Comparison of ENCODE assay signal across 10 cellular contexts in genomic region chr17:73261952-73262675, GRCh38. TPM values are rescaled to one million over a fixed set of nuclear protein-coding genes. Genes with fewer than 3 reads are reported as not detected.
A peak's percentile ranks its signal among the peaks of the same experiment; 100 is the strongest.
DNase-seq lines count a peak whose midpoint lies in the region; ATAC-seq and TF ChIP-seq lines count a peak whose summit lies in the region.
"Had no signal": no experiment of that assay in that cellular context is flagged by ENCODE, and none has a peak within 500 bp of the region (broad histone marks: within the 10 kb centered on the region; RNA-seq: fewer than 3 reads in every experiment).

No MANE protein-coding gene starts in this region.

- no peak overlapping the region for H3K4me3 ChIP-seq in mesenchymal stem cell (ENCODE audit: insufficient read depth in 1 of 2, low read depth in 1 of 2, low read length in 2 of 2)

- no peak for TF ChIP-seq CTCF in type B pancreatic cell (conservative IDR thresholded peaks at IDR 0.05)

- peaks cover 14% of the 10 kb centered on the region for H3K4me1 ChIP-seq in mesenchymal stem cell (ENCODE audit: control insufficient read depth, insufficient read depth, low read depth, low read length)

- H4K91ac ChIP-seq in mesenchymal stem cell (ENCODE audit: low read length) = no peak overlapping the region

- H3K4me2 ChIP-seq in mesenchymal stem cell (ENCODE audit: low read length, poor library complexity, severe bottlenecking) = no peak overlapping the region

- no peak overlapping the region for H3K14ac ChIP-seq in mesenchymal stem cell (ENCODE audit: low read length in 2 of 2)

- H3K9ac ChIP-seq in mesenchymal stem cell (ENCODE audit: low read length) = no peak overlapping the region

- H2BK12ac ChIP-seq in mesenchymal stem cell (ENCODE audit: low read length in 2 of 2) = no peak overlapping the region

- peaks cover 31% of the 10 kb centered on the region for H3K4me1 Mint-ChIP-seq in type B pancreatic cell (ENCODE audit: unreplicated experiment)

- H2AFZ ChIP-seq in mesenchymal stem cell (ENCODE audit: low read depth, low read length) = no peak overlapping the region

- H4K8ac ChIP-seq in mesenchymal stem cell (ENCODE audit: low read length) = peak overlapping the region; percentile 51

- ATAC-seq in GM21423 (IDR thresholded peaks at IDR 0.05; ENCODE audit: unreplicated experiment) (no peak), GM21367 (IDR thresholded peaks at IDR 0.05; ENCODE audit: unreplicated experiment) (no peak)

- H3K27ac ChIP-seq in mesenchymal stem cell (ENCODE audit: low read length, poor library complexity, severe bottlenecking) = no peak overlapping the region

- no peak overlapping the region for H2BK120ac ChIP-seq in mesenchymal stem cell (ENCODE audit: low read depth, low read length)

- no peaks in the 10 kb centered on the region for H3K27me3 Mint-ChIP-seq in type B pancreatic cell

- H3K27me3 ChIP-seq in mesenchymal stem cell (ENCODE audit: control insufficient read depth in 1 of 2, insufficient read depth in 1 of 2, low read length in 2 of 2) = peaks cover 0 to 7% of the 10 kb centered on the region in 2 experiments

- H3K36me3 ChIP-seq in mesenchymal stem cell (ENCODE audit: control insufficient read depth in 1 of 2, insufficient read depth in 2 of 2, low read depth in 1 of 2, low read length in 2 of 2) = no peaks in the 10 kb centered on the region

- no peaks in the 10 kb centered on the region for H3K9me3 ChIP-seq in mesenchymal stem cell (ENCODE audit: control insufficient read depth, low read length)

- no peak overlapping the region for H2AK5ac ChIP-seq in mesenchymal stem cell (ENCODE audit: low read length, severe bottlenecking)

- H3K36me3 Mint-ChIP-seq in type B pancreatic cell = no peaks in the 10 kb centered on the region

- peak overlapping the region; percentile 59 for H3K4me3 Mint-ChIP-seq in type B pancreatic cell

- 67% methylated on average over 18 of the region's 19 CpGs for WGBS in mesenchymal stem cell

- H3K23ac ChIP-seq in mesenchymal stem cell (ENCODE audit: low read length in 2 of 2) = no peak overlapping the region

- H3K4ac ChIP-seq in mesenchymal stem cell (ENCODE audit: low read depth in 1 of 2, low read length in 2 of 2) = no peak overlapping the region

- DNase-seq in NCI-H748 (lab: John Stamatoyannopoulos, UW; ENCODE audit: unreplicated experiment) = peak; percentile 20
- DNase-seq in NCI-H748 treated with DMSO at 0.1 percent for 48 hours (lab: John Stamatoyannopoulos, UW) = no peak
- DNase-seq in cerebellar cortex (ENCODE audit: low spot score) = peak; percentile 58
- DNase-seq in mesenchymal stem cell = no peak
- DNase-seq in type B pancreatic cell (ENCODE audit: extremely low spot score, unreplicated experiment) = no peak
- DNase-seq in EL = no peak
- DNase-seq: kidney glomerular epithelial cell had no signal

- H3K79me1 ChIP-seq in mesenchymal stem cell (replicated peaks; ENCODE audit: low read length, poor library complexity, severe bottlenecking) = no peaks in the 10 kb centered on the region

- H2BK5ac ChIP-seq in mesenchymal stem cell (ENCODE audit: low read depth, low read length, poor library complexity, severe bottlenecking) = no peak overlapping the region

- H3K27ac Mint-ChIP-seq in type B pancreatic cell = peak overlapping the region; percentile 88

- no peak overlapping the region for H2BK15ac ChIP-seq in mesenchymal stem cell (ENCODE audit: low read depth, poor library complexity, severe bottlenecking)

- no peaks in the 10 kb centered on the region for H3K9me3 Mint-ChIP-seq in type B pancreatic cell

- H3K18ac ChIP-seq in mesenchymal stem cell (ENCODE audit: low read depth in 1 of 2, low read length in 2 of 2) = no peak overlapping the region

RNA-seq across cellular contexts. Expression of gene CPSF4L, which starts 0.4 kb away (rescaled TPM):
- not detected for polyA plus RNA-seq in mesenchymal stem cell (2013, experiment 1 of 2)
- polyA plus RNA-seq in mesenchymal stem cell (2013, experiment 2 of 2) = not detected
- not detected in 2 replicates for total RNA-seq in type B pancreatic cell (ENCODE audit: low replicate concordance)
- polyA plus RNA-seq: AG04450 had no signal

RNA-seq across cellular contexts. Expression of gene CDC42EP4, which starts 49.7 kb away (rescaled TPM):
- polyA plus RNA-seq in mesenchymal stem cell (2013, experiment 1 of 2) = 26.3 TPM
- 26.1 TPM for polyA plus RNA-seq in mesenchymal stem cell (2013, experiment 2 of 2)
- total RNA-seq in type B pancreatic cell (ENCODE audit: low replicate concordance) = 24.7 and 78.8 TPM in 2 replicates

Comparison
In these comparisons a context has a peak if more than half of its experiments do, and no peak if none do; other contexts are left out.
1. DNase-seq: peak in NCI-H748 (single experiment) and cerebellar cortex (single experiment); none in NCI-H748 treated with DMSO at 0.1 percent for 48 hours (single experiment), mesenchymal stem cell (single experiment), type B pancreatic cell (single experiment) and EL (single experiment).